In genomic region chr1:203127672-203128611, GRCh38 we compare ENCODE assay signal across 8 cellular contexts. TPM values are rescaled to one million over a fixed set of nuclear protein-coding genes. Genes with fewer than 3 reads are reported as not detected.
DNase-seq lines count a peak whose midpoint lies in the region; FAIRE-seq and TF ChIP-seq lines count a peak whose summit lies in the region.

Gene ADORA1, plus strand, starts transcription at chr1:203127726. Its CDS starts 1,116 bp downstream, at chr1:203128842.

- H3F3A ChIP-seq in PC-9 (ENCODE audit: insufficient read depth, low read depth): peaks cover 31% of the 10 kb centered on the region

- intact Hi-C loops in PC-9 (cut with micrococcal nuclease; ENCODE audit: unreplicated experiment) (loop anchor here (1.0 to 2.0 kb wide), 2 partner anchors 26 to 45 kb away; no protein-coding TSS in a partner anchor), thyroid gland (cut with DNase I) (no loop called here), OCI-LY7 (cut with micrococcal nuclease; ENCODE audit: unreplicated experiment) (no loop called here)

- no peak within 1 kb of the TSS for H4K5ac ChIP-seq in mesendoderm (ENCODE audit: low read length)

- no peak within 1 kb of the TSS for H3K27ac Mint-ChIP-seq in endodermal cell

- peaks cover 22% of the 10 kb centered on the region for H3K4me1 Mint-ChIP-seq in endodermal cell

- no peaks in the 10 kb centered on the region for H3K36me3 Mint-ChIP-seq in endodermal cell (ENCODE audit: low read depth)

- H3K23ac ChIP-seq in mesendoderm (ENCODE audit: low read length): peak within 1 kb of the TSS; percentile 90

- H3K9me3 ChIP-seq in PC-9 (ENCODE audit: insufficient read depth, low read depth): no peaks in the 10 kb centered on the region
- H3K9me3 ChIP-seq in endodermal cell (ENCODE audit: control insufficient read depth, low read length): no peaks in the 10 kb centered on the region
- no peaks in the 10 kb centered on the region for H3K9me3 ChIP-seq in thyroid gland
- H3K9me3 ChIP-seq in OCI-LY7 (ENCODE audit: low read length): no peaks in the 10 kb centered on the region

- H2BK5ac ChIP-seq in mesendoderm (ENCODE audit: low read length): peak within 1 kb of the TSS; percentile 42

- peak within 1 kb of the TSS; percentile 69 for H2BK120ac ChIP-seq in mesendoderm (ENCODE audit: low read depth, low read length)

- no peak; the same call in 1 of the 2 replicates for TF ChIP-seq POLR2A in H54 (IDR thresholded peaks at IDR 0.05; ENCODE audit: low read depth, low read length)
- peak in 1 of 2 donors; percentile 55 for TF ChIP-seq POLR2A in thyroid gland (IDR thresholded peaks at IDR 0.05)

- H2AFZ ChIP-seq in ACC112 (ENCODE audit: low read length, unreplicated experiment) (peak within 1 kb of the TSS; percentile 6), PC-9 (peak within 1 kb of the TSS; percentile 89), OCI-LY7 (ENCODE audit: low read length) (no peak within 1 kb of the TSS)

- H3K4me3 Mint-ChIP-seq in endodermal cell: peak within 1 kb of the TSS; percentile 63

- CTCF ChIA-PET in PC-9 (lab: Charles Lee) (interaction anchor here (0.5 to 1.7 kb wide), 6 partner anchors 10 to 231 kb away, joined by 3 to 14 read pairs (median 4); no protein-coding TSS in a partner anchor), OCI-LY7 (lab: Charles Lee; ENCODE audit: unreplicated experiment) (interaction anchor here (0.6 kb wide), 1 partner anchor 17 kb away, joined by 3 read pairs; no protein-coding TSS in a partner anchor)

- peak within 1 kb of the TSS; percentile 87 for H3K56ac ChIP-seq in mesendoderm (ENCODE audit: low read length)

- H3K4me2 ChIP-seq in PC-9: peak within 1 kb of the TSS; percentile 100
- H3K4me2 ChIP-seq in mesendoderm (ENCODE audit: low read length): peak within 1 kb of the TSS; percentile 76
- H3K4me2 ChIP-seq in OCI-LY7 (ENCODE audit: low read length): no peak within 1 kb of the TSS

- peaks cover 50% of the 10 kb centered on the region for H3K27me3 Mint-ChIP-seq in endodermal cell (ENCODE audit: insufficient read depth)

- no peak for FAIRE-seq in H54 (lab: Jason Lieb, UNC)

- WGBS in endodermal cell (ENCODE audit: insufficient coverage in 1 of 2, insufficient read length in 1 of 2), 2 experiments: 1 to 4% methylated on average over 16 to 57 of the region's 57 CpGs
- WGBS in mesendoderm (ENCODE audit: extremely low coverage, insufficient coverage, low lambda C conversion rate): no CpG with 5 or more reads among the region's 57 CpGs
- WGBS in thyroid gland, 2 donors: 7 to 8% methylated on average over 12 to 22 of the region's 57 CpGs

- no peaks in the 10 kb centered on the region for H3K9me2 ChIP-seq in PC-9 (ENCODE audit: insufficient read depth)
- H3K9me2 ChIP-seq in OCI-LY7 (ENCODE audit: insufficient read depth, low read length): no peaks in the 10 kb centered on the region

- peak within 1 kb of the TSS; percentile 61 for H2AK5ac ChIP-seq in mesendoderm (ENCODE audit: low read length)

- H3K4ac ChIP-seq in mesendoderm (ENCODE audit: low read depth, low read length): peak within 1 kb of the TSS; percentile 84

- no peak for TF ChIP-seq CTCF in PC-9 (conservative IDR thresholded peaks at IDR 0.05)
- TF ChIP-seq CTCF in endodermal cell (conservative IDR thresholded peaks at IDR 0.05): peak; percentile 69
- TF ChIP-seq CTCF in thyroid gland (IDR thresholded peaks at IDR 0.05): no peak
- no peak for TF ChIP-seq CTCF in OCI-LY7 (conservative IDR thresholded peaks at IDR 0.05; ENCODE audit: low read length)

- H3K4me1 ChIP-seq in ACC112 (ENCODE audit: control insufficient read depth, insufficient read depth, low read length, unreplicated experiment) (peaks cover 34% of the 10 kb centered on the region), PC-9 (replicated peaks; ENCODE audit: insufficient read depth) (peaks cover 55% of the 10 kb centered on the region), endodermal cell (ENCODE audit: control insufficient read depth, insufficient read depth, low read length) (peaks cover 11% of the 10 kb centered on the region), mesendoderm (ENCODE audit: control insufficient read depth, low read depth, low read length) (peaks cover 16% of the 10 kb centered on the region), thyroid gland (peaks cover 25 to 51% of the 10 kb centered on the region in 2 donors), OCI-LY7 (ENCODE audit: insufficient read depth, low read length, poor library complexity, severe bottlenecking) (no peaks in the 10 kb centered on the region)

- H3K4me3 ChIP-seq in ACC112 (ENCODE audit: low read depth, low read length): peak within 1 kb of the TSS; percentile 70
- peak within 1 kb of the TSS; percentile 80 for H3K4me3 ChIP-seq in PC-9
- peak within 1 kb of the TSS; percentile 86 for H3K4me3 ChIP-seq in endodermal cell (ENCODE audit: low read length)
- H3K4me3 ChIP-seq in mesendoderm (ENCODE audit: low read length): peak within 1 kb of the TSS; percentile 44
- peak within 1 kb of the TSS; percentile 10 to 40 (median 21) for H3K4me3 ChIP-seq in thyroid gland (replicated peaks in 1 of 3)
- no peak within 1 kb of the TSS for H3K4me3 ChIP-seq in OCI-LY7 (ENCODE audit: low read depth, low read length, poor library complexity, severe bottlenecking)

- no peaks in the 10 kb centered on the region for H3K9me3 Mint-ChIP-seq in endodermal cell

- H3K79me2 ChIP-seq in ACC112 (ENCODE audit: control insufficient read depth, insufficient read depth, low read length, unreplicated experiment): no peaks in the 10 kb centered on the region
- H3K79me2 ChIP-seq in PC-9 (ENCODE audit: low read depth): no peaks in the 10 kb centered on the region; the same call in 1 of the 2 replicates
- H3K79me2 ChIP-seq in mesendoderm (ENCODE audit: control insufficient read depth, insufficient read depth, low read length): peaks cover 2% of the 10 kb centered on the region
- no peaks in the 10 kb centered on the region for H3K79me2 ChIP-seq in OCI-LY7 (ENCODE audit: insufficient read depth, low read depth, low read length)

- H3K9ac ChIP-seq in endodermal cell (ENCODE audit: extremely low read depth, low read length, poor library complexity, severe bottlenecking) (peak within 1 kb of the TSS; percentile 32), mesendoderm (ENCODE audit: low read length) (peak within 1 kb of the TSS; percentile 54)

- POLR2A ChIA-PET in PC-9 (lab: Charles Lee; ENCODE audit: unreplicated experiment) (interaction anchor here (0.6 kb wide), 1 partner anchor 23 kb away, joined by 5 read pairs; no protein-coding TSS in a partner anchor), OCI-LY7 (lab: Charles Lee) (no interaction called here)

- H3K27ac ChIP-seq in ACC112 (ENCODE audit: low read depth, low read length) (no peak within 1 kb of the TSS), PC-9 (no peak within 1 kb of the TSS), endodermal cell (ENCODE audit: low read depth, low read length) (no peak within 1 kb of the TSS), mesendoderm (ENCODE audit: low read depth, low read length) (peak within 1 kb of the TSS; percentile 78), thyroid gland (peak within 1 kb of the TSS; percentile 45 to 55 (median 48)), OCI-LY7 (ENCODE audit: low read depth, low read length, poor library complexity, severe bottlenecking) (no peak within 1 kb of the TSS)

- H3K18ac ChIP-seq in mesendoderm (ENCODE audit: low read length): peak within 1 kb of the TSS; percentile 62

- no peaks in the 10 kb centered on the region for H3K79me1 ChIP-seq in mesendoderm (ENCODE audit: low read length)

- H3K27me3 ChIP-seq in ACC112 (ENCODE audit: insufficient read depth, low read length) (peaks cover 12% of the 10 kb centered on the region), PC-9 (ENCODE audit: insufficient read depth, low read depth) (no peaks in the 10 kb centered on the region), endodermal cell (ENCODE audit: control insufficient read depth, insufficient read depth, low read length, poor library complexity, severe bottlenecking) (peaks cover 8% of the 10 kb centered on the region), mesendoderm (ENCODE audit: insufficient read depth, low read length, poor library complexity) (no peaks in the 10 kb centered on the region), thyroid gland (no peaks in the 10 kb centered on the region)

- DNase-seq in H54 (ENCODE audit: insufficient read length, low spot score) (peak; percentile 80), PC-9 (peak; percentile 52 to 66), endodermal cell (peak; percentile 93), mesendoderm (peak; percentile 87), thyroid gland (peak; percentile 80 to 85), OCI-LY7 (ENCODE audit: low spot score) (no peak), NCI-H774 (lab: John Stamatoyannopoulos, UW) (no peak)

- H3K36me3 ChIP-seq in ACC112 (ENCODE audit: insufficient read depth, low read length) (no peaks in the 10 kb centered on the region), PC-9 (ENCODE audit: low read depth) (no peaks in the 10 kb centered on the region), endodermal cell (ENCODE audit: control insufficient read depth, insufficient read depth, low read length) (no peaks in the 10 kb centered on the region), mesendoderm (ENCODE audit: control insufficient read depth, insufficient read depth, low read length) (no peaks in the 10 kb centered on the region), thyroid gland (no peaks in the 10 kb centered on the region), OCI-LY7 (ENCODE audit: insufficient read depth, low read length) (no peaks in the 10 kb centered on the region)

- no peak within 1 kb of the TSS for H2BK15ac ChIP-seq in mesendoderm (replicated peaks; ENCODE audit: low read depth)

- BruUV-seq in PC-9 (replicated peaks; lab: Mats Ljungman, UMichigan) (no TSS peak), OCI-LY7 (replicated peaks; lab: Mats Ljungman, UMichigan) (no TSS peak)

- H4K20me1 ChIP-seq in PC-9 (ENCODE audit: insufficient read depth) (no peaks in the 10 kb centered on the region), OCI-LY7 (ENCODE audit: insufficient read depth, low read length) (no peaks in the 10 kb centered on the region)

- no peak within 1 kb of the TSS for H4K8ac ChIP-seq in mesendoderm (ENCODE audit: low read depth, low read length)

RNA-seq across cellular contexts. Expression of gene ADORA1, which starts in this region (rescaled TPM):
- total RNA-seq in PC-9 (2021) (5.9 and 8.3 TPM in 2 replicates), endodermal cell (1 to 10 TPM; 2.0 to 2.1 TPM), thyroid gland (10 to 100 TPM in 2 of 4 donors, 1 to 10 TPM in 1, under 1 TPM in 1; 0.94 to 25.6 (median 6.8) TPM), OCI-LY7 (2022) (not detected in 2 replicates)
- polyA plus RNA-seq in endodermal cell (2013, experiment 1 of 2): 4.3 TPM
- 4.1 TPM for polyA plus RNA-seq in endodermal cell (2013, experiment 2 of 2)
- polyA plus RNA-seq in mesendoderm (2013, experiment 1 of 2): 8.0 TPM
- polyA plus RNA-seq in mesendoderm (2013, experiment 2 of 2): 8.0 TPM
- not detected in 2 replicates for total RNA-seq in OCI-LY7 (2014; rRNA removed; shearing (Covaris generic))

Comparison
In these comparisons a context has a peak if more than half of its experiments do, and no peak if none do; other contexts are left out.
1. H3K27ac ChIP-seq: peak in mesendoderm (single experiment) and thyroid gland (3 of 3); none in ACC112 (single experiment), PC-9 (single experiment), endodermal cell (single experiment) and OCI-LY7 (single experiment).
2. DNase-seq: peak in H54 (single experiment), PC-9 (2 of 2), endodermal cell (single experiment), mesendoderm (single experiment) and thyroid gland (2 of 2); none in OCI-LY7 (single experiment) and NCI-H774 (single experiment).